ENCODE assay signal across 8 cellular contexts in genomic region chr9:127926961-127927456, GRCh38. TPM values are rescaled to one million over a fixed set of nuclear protein-coding genes. Genes with fewer than 3 reads are reported as not detected.
DNase-seq lines count a peak whose midpoint lies in the region; ATAC-seq and TF ChIP-seq lines count a peak whose summit lies in the region.

No MANE protein-coding gene starts in this region.

- no peaks in the 10 kb centered on the region for H3K9me3 Mint-ChIP-seq in activated T-cell treated with anti-CD3 and anti-CD28 coated beads, Interleukin-2, amount 50 U/mL, for 24 hours
- no peaks in the 10 kb centered on the region for H3K9me3 Mint-ChIP-seq in activated CD4-positive, alpha-beta memory T cell treated with anti-CD3 and anti-CD28 coated beads for 36 hours
- H3K9me3 Mint-ChIP-seq in glutamatergic neuron (ENCODE audit: unreplicated experiment), result peaks cover 11% of the 10 kb centered on the region
- no peaks in the 10 kb centered on the region for H3K9me3 Mint-ChIP-seq in stimulated activated naive CD8-positive, alpha-beta T cell treated with anti-CD3 and anti-CD28 coated beads, Interleukin-15, amount 100 ng/mL, for 72 hours

- ATAC-seq in stimulated activated naive CD8-positive, alpha-beta T cell treated with anti-CD3 and anti-CD28 coated beads, Interleukin-15, amount 100 ng/mL, for 72 hours, result peak; percentile 29
- no peak for ATAC-seq in left lobe of liver
- ATAC-seq in GM21360 (IDR thresholded peaks at IDR 0.05; ENCODE audit: unreplicated experiment), result no peak

- peak overlapping the region; percentile 75 for H3K4me3 Mint-ChIP-seq in activated T-cell treated with anti-CD3 and anti-CD28 coated beads, Interleukin-2, amount 50 U/mL, for 24 hours
- H3K4me3 Mint-ChIP-seq in activated CD4-positive, alpha-beta memory T cell treated with anti-CD3 and anti-CD28 coated beads for 36 hours, result peak overlapping the region; percentile 70
- H3K4me3 Mint-ChIP-seq in glutamatergic neuron (ENCODE audit: unreplicated experiment), result peak overlapping the region; percentile 49
- H3K4me3 Mint-ChIP-seq in stimulated activated naive CD8-positive, alpha-beta T cell treated with anti-CD3 and anti-CD28 coated beads, Interleukin-15, amount 100 ng/mL, for 72 hours, result peak overlapping the region; percentile 84 to 87

- H3K4me1 Mint-ChIP-seq in activated T-cell treated with anti-CD3 and anti-CD28 coated beads, Interleukin-2, amount 50 U/mL, for 24 hours (ENCODE audit: low read depth), result peaks cover 37% of the 10 kb centered on the region
- H3K4me1 Mint-ChIP-seq in activated CD4-positive, alpha-beta memory T cell treated with anti-CD3 and anti-CD28 coated beads for 36 hours (ENCODE audit: low read depth), result peaks cover 18% of the 10 kb centered on the region
- H3K4me1 Mint-ChIP-seq in glutamatergic neuron (ENCODE audit: low read depth, unreplicated experiment), result peaks cover 11% of the 10 kb centered on the region
- peaks cover 58% of the 10 kb centered on the region for H3K4me1 Mint-ChIP-seq in stimulated activated naive CD8-positive, alpha-beta T cell treated with anti-CD3 and anti-CD28 coated beads, Interleukin-15, amount 100 ng/mL, for 72 hours

- TF ChIP-seq CTCF in glutamatergic neuron (IDR thresholded peaks at IDR 0.05; ENCODE audit: partially characterized antibody, unreplicated experiment), result no peak

- DNase-seq in activated T-cell treated with anti-CD3 and anti-CD28 coated beads, Interleukin-2, amount 50 U/mL, for 24 hours, result no peak
- no peak for DNase-seq in activated T-cell treated with anti-CD3 and anti-CD28 coated beads, Interleukin-2, amount 50 U/mL, for 1 hour
- DNase-seq in activated CD4-positive, alpha-beta memory T cell treated with anti-CD3 and anti-CD28 coated beads for 36 hours, result no peak
- DNase-seq in glutamatergic neuron, result no peak
- peak in 1 of 2 donors; percentile 36 for DNase-seq in stimulated activated naive CD8-positive, alpha-beta T cell treated with anti-CD3 and anti-CD28 coated beads, Interleukin-15, amount 100 ng/mL, for 72 hours
- DNase-seq in left lobe of liver (ENCODE audit: low spot score), result no peak
- DNase-seq in A172 (ENCODE audit: low spot score), result no peak

- POLR2A ChIA-PET in activated CD4-positive, alpha-beta memory T cell treated with anti-CD3 and anti-CD28 coated beads for 36 hours (lab: Charles Lee), result no interaction called here

- H3K27ac Mint-ChIP-seq in activated T-cell treated with anti-CD3 and anti-CD28 coated beads, Interleukin-2, amount 50 U/mL, for 24 hours, result no peak overlapping the region
- H3K27ac Mint-ChIP-seq in activated CD4-positive, alpha-beta memory T cell treated with anti-CD3 and anti-CD28 coated beads for 36 hours, result no peak overlapping the region
- H3K27ac Mint-ChIP-seq in glutamatergic neuron (ENCODE audit: unreplicated experiment), result no peak overlapping the region
- H3K27ac Mint-ChIP-seq in stimulated activated naive CD8-positive, alpha-beta T cell treated with anti-CD3 and anti-CD28 coated beads, Interleukin-15, amount 100 ng/mL, for 72 hours, result no peak overlapping the region

- peaks cover 21% of the 10 kb centered on the region for H3K27me3 Mint-ChIP-seq in activated T-cell treated with anti-CD3 and anti-CD28 coated beads, Interleukin-2, amount 50 U/mL, for 24 hours
- peaks cover 6% of the 10 kb centered on the region for H3K27me3 Mint-ChIP-seq in activated CD4-positive, alpha-beta memory T cell treated with anti-CD3 and anti-CD28 coated beads for 36 hours
- H3K27me3 Mint-ChIP-seq in glutamatergic neuron (ENCODE audit: unreplicated experiment), result peaks cover 7% of the 10 kb centered on the region
- peaks cover 38% of the 10 kb centered on the region for H3K27me3 Mint-ChIP-seq in stimulated activated naive CD8-positive, alpha-beta T cell treated with anti-CD3 and anti-CD28 coated beads, Interleukin-15, amount 100 ng/mL, for 72 hours

- intact Hi-C loops in activated CD4-positive, alpha-beta memory T cell treated with anti-CD3 and anti-CD28 coated beads for 36 hours (cut with micrococcal nuclease), result loop anchor here (1.0 to 10.0 kb wide), 3 partner anchors 10 to 422 kb away; partner anchors contain the start of gene ST6GALNAC4

- CTCF ChIA-PET in activated CD4-positive, alpha-beta memory T cell treated with anti-CD3 and anti-CD28 coated beads for 36 hours (lab: Charles Lee), result no interaction called here

- no peaks in the 10 kb centered on the region for H3K36me3 Mint-ChIP-seq in activated T-cell treated with anti-CD3 and anti-CD28 coated beads, Interleukin-2, amount 50 U/mL, for 24 hours (ENCODE audit: low read depth)
- H3K36me3 Mint-ChIP-seq in activated CD4-positive, alpha-beta memory T cell treated with anti-CD3 and anti-CD28 coated beads for 36 hours, result no peaks in the 10 kb centered on the region
- H3K36me3 Mint-ChIP-seq in glutamatergic neuron (ENCODE audit: unreplicated experiment), result no peaks in the 10 kb centered on the region

RNA-seq across cellular contexts. Expression of gene PIP5KL1, which starts 3.6 kb away (rescaled TPM):
- 1 to 10 TPM in 1 of 2 experiments, under 1 TPM in 1; 0.94 to 2.9 TPM for total RNA-seq in activated CD4-positive, alpha-beta memory T cell treated with anti-CD3 and anti-CD28 coated beads for 36 hours
- total RNA-seq in glutamatergic neuron (ENCODE audit: unreplicated experiment), result 11.9 TPM
- total RNA-seq in left lobe of liver, result 0.40 TPM
- 1.6 and 3.4 TPM in 2 replicates for total RNA-seq in A172 (2014; rRNA removed; shearing (Covaris generic))

RNA-seq across cellular contexts. Expression of gene ST6GALNAC4, which starts 10.2 kb away (rescaled TPM):
- 10 to 100 TPM; 21.2 to 23.5 TPM for total RNA-seq in activated CD4-positive, alpha-beta memory T cell treated with anti-CD3 and anti-CD28 coated beads for 36 hours
- total RNA-seq in glutamatergic neuron (ENCODE audit: unreplicated experiment) (15.8 TPM), left lobe of liver (5.9 TPM)
- total RNA-seq in A172 (2014; rRNA removed; shearing (Covaris generic)), result 32.7 and 38.3 TPM in 2 replicates

RNA-seq across cellular contexts. Expression of gene DPM2, which starts 10.6 kb away (rescaled TPM):
- 10 to 100 TPM; 41.5 to 42.0 TPM for total RNA-seq in activated CD4-positive, alpha-beta memory T cell treated with anti-CD3 and anti-CD28 coated beads for 36 hours
- total RNA-seq in glutamatergic neuron (ENCODE audit: unreplicated experiment) (35.3 TPM), left lobe of liver (12.4 TPM)
- total RNA-seq in A172 (2014; rRNA removed; shearing (Covaris generic)), result 49.7 and 50.5 TPM in 2 replicates

RNA-seq across cellular contexts. Expression of gene ST6GALNAC6, which starts 27.6 kb away (rescaled TPM):
- 10 to 100 TPM; 50.1 to 53.8 TPM for total RNA-seq in activated CD4-positive, alpha-beta memory T cell treated with anti-CD3 and anti-CD28 coated beads for 36 hours
- 26.1 TPM for total RNA-seq in glutamatergic neuron (ENCODE audit: unreplicated experiment)
- 35.2 TPM for total RNA-seq in left lobe of liver
- total RNA-seq in A172 (2014; rRNA removed; shearing (Covaris generic)), result 40.6 and 61.6 TPM in 2 replicates

RNA-seq across cellular contexts. Expression of gene AK1, which starts 49.5 kb away (rescaled TPM):
- total RNA-seq in activated CD4-positive, alpha-beta memory T cell treated with anti-CD3 and anti-CD28 coated beads for 36 hours, result 10 to 100 TPM; 27.7 to 28.5 TPM
- 121 TPM for total RNA-seq in glutamatergic neuron (ENCODE audit: unreplicated experiment)
- 42.6 TPM for total RNA-seq in left lobe of liver
- total RNA-seq in A172 (2014; rRNA removed; shearing (Covaris generic)), result 151 and 173 TPM in 2 replicates
